Comparison of ENCODE assay signal across 11 cellular contexts in genomic region chr10:97096327-97097153, GRCh38.
DNase-seq lines count a peak whose midpoint lies in the region; ATAC-seq and TF ChIP-seq lines count a peak whose summit lies in the region.
"Had no signal": no experiment of that assay in that cellular context is flagged by ENCODE, and none has a peak within 500 bp of the region (broad histone marks: within the 10 kb centered on the region; RNA-seq: fewer than 3 reads in every experiment).

No MANE protein-coding gene starts in this region.

- CTCF ChIA-PET in SK-N-SH (lab: Yijun Ruan, JAX) = interaction anchor here (0.8 to 7.8 kb wide), 11 partner anchors 8 to 138 kb away, joined by 3 to 50 read pairs (median 4); no protein-coding TSS in a partner anchor
- CTCF ChIA-PET in WTC11 (lab: Charles Lee) = interaction anchor here (0.6 to 2.8 kb wide), 10 partner anchors 10 to 114 kb away, joined by 3 to 16 read pairs (median 5); no protein-coding TSS in a partner anchor

- H3K27ac ChIP-seq in SK-N-SH (ENCODE audit: low read depth in 2 of 2, low read length in 1 of 2) (peak overlapping the region in 1 of 2 experiments; percentile 28; a peak in 2 of 4 replicates), heart left ventricle (peak overlapping the region in 10 of 12 donors; percentile 39 to 79 (median 71))
- H3K27ac ChIP-seq: lower lobe of right lung had no signal

- H3F3A ChIP-seq in SK-N-SH (replicated peaks; ENCODE audit: insufficient read depth) = no peaks in the 10 kb centered on the region

- peaks cover 39% of the 10 kb centered on the region; the same call in 1 of the 2 replicates for H3K27me3 ChIP-seq in SK-N-SH (ENCODE audit: insufficient read depth)
- H3K27me3 ChIP-seq in heart left ventricle = no peaks in the 10 kb centered on the region

- no peak overlapping the region for H3K4me2 ChIP-seq in SK-N-SH

- ATAC-seq in SK-N-SH treated with all-trans-retinoic acid at 6 μM for 48 hours = no peak
- ATAC-seq in WTC11 = no peak; the same call in 1 of the 2 replicates
- peak; percentile 97 to 98 (median 98) for ATAC-seq in heart left ventricle
- ATAC-seq in HG03520 (IDR thresholded peaks at IDR 0.05; ENCODE audit: unreplicated experiment) = no peak
- ATAC-seq: lower lobe of right lung had no signal

- H3K79me2 ChIP-seq in SK-N-SH (ENCODE audit: insufficient read depth) = no peaks in the 10 kb centered on the region

- H2AFZ ChIP-seq in SK-N-SH (ENCODE audit: low read depth) = no peak overlapping the region

- H3K36me3 Mint-ChIP-seq in WTC11 = no peaks in the 10 kb centered on the region

- no peaks in the 10 kb centered on the region for H3K9me3 Mint-ChIP-seq in WTC11

- peaks cover 0 to 29% of the 10 kb centered on the region in 2 experiments; a peak in 1 of 4 replicates for H3K4me1 ChIP-seq in SK-N-SH (ENCODE audit: control insufficient read depth in 1 of 2, insufficient read depth in 2 of 2, low read depth in 1 of 2, low read length in 1 of 2)
- peaks cover 0 to 45% (median 18%) of the 10 kb centered on the region in 12 donors for H3K4me1 ChIP-seq in heart left ventricle
- H3K4me1 ChIP-seq: lower lobe of right lung had no signal

- no peak for TF ChIP-seq CTCF in SK-N-SH (IDR thresholded peaks at IDR 0.05)
- TF ChIP-seq CTCF in WTC11 (IDR thresholded peaks at IDR 0.05) = no peak
- no peak for TF ChIP-seq CTCF in heart left ventricle (IDR thresholded peaks at IDR 0.05)

- peaks cover 23% of the 10 kb centered on the region for H3K4me1 Mint-ChIP-seq in WTC11

- no peak for TF ChIP-seq POLR2A in heart left ventricle (IDR thresholded peaks at IDR 0.05)

- H3K4me3 ChIP-seq in SK-N-SH (ENCODE audit: low read depth in 2 of 2, low read length in 1 of 2) = no peak overlapping the region
- H3K4me3 ChIP-seq in heart left ventricle = peak overlapping the region in 1 of 12 donors; percentile 19
- H3K4me3 ChIP-seq: lower lobe of right lung had no signal

- no peaks in the 10 kb centered on the region; the same call in 1 of the 2 replicates for H3K27me3 Mint-ChIP-seq in WTC11 (ENCODE audit: low read depth)

- peak; percentile 73 for DNase-seq in SK-N-SH
- DNase-seq in WTC11 (ENCODE audit: low spot score) = no peak
- peak; percentile 82 to 91 (median 85) for DNase-seq in heart left ventricle
- DNase-seq in stimulated activated CD8-positive, alpha-beta memory T cell treated with anti-CD3 and anti-CD28 coated beads, Interleukin-15, amount 100 ng/mL, for 48 hours (ENCODE audit: low read depth in 2 of 2) = peak; percentile 1 to 27
- no peak for DNase-seq in activated effector memory CD4-positive, alpha-beta T cell treated with Interleukin-2 at 50 U/mL for 16 hours
- DNase-seq in ecto neural progenitor cell (ENCODE audit: low spot score) = no peak
- DNase-seq: foreskin fibroblast, HCEC 1CT, lower lobe of right lung had no signal

- H3K27ac Mint-ChIP-seq in WTC11 = peak overlapping the region; percentile 63; the same call in 1 of the 2 replicates

- H3K9ac ChIP-seq in SK-N-SH = no peak overlapping the region

- H3K9me3 ChIP-seq in SK-N-SH (no peaks in the 10 kb centered on the region), heart left ventricle (no peaks in the 10 kb centered on the region)
- H3K9me3 ChIP-seq: lower lobe of right lung had no signal

- H3K36me3 ChIP-seq in SK-N-SH (replicated peaks in 1 of 2; ENCODE audit: control insufficient read depth in 1 of 2, insufficient read depth in 2 of 2, low read length in 1 of 2) (no peaks in the 10 kb centered on the region), heart left ventricle (no peaks in the 10 kb centered on the region)
- H3K36me3 ChIP-seq: lower lobe of right lung had no signal

- no peak overlapping the region for H3K4me3 Mint-ChIP-seq in WTC11

- H3K9me2 ChIP-seq in SK-N-SH = no peaks in the 10 kb centered on the region

- POLR2A ChIA-PET in SK-N-SH (lab: Yijun Ruan, JAX) = no interaction called here
- POLR2A ChIA-PET in WTC11 (lab: Charles Lee) = no interaction called here

- TF ChIP-seq EP300 in SK-N-SH (IDR thresholded peaks at IDR 0.05; ENCODE audit: borderline replicate concordance in 1 of 2, low read depth in 1 of 2, low read length in 1 of 2) = no peak

- TF ChIP-seq RAD21 in SK-N-SH (IDR thresholded peaks at IDR 0.05; ENCODE audit: low read length) = no peak

- no peaks in the 10 kb centered on the region for H4K20me1 ChIP-seq in SK-N-SH (ENCODE audit: insufficient read depth)

- WGBS in SK-N-SH (ENCODE audit: low lambda C conversion rate) = 33% methylated on average over 23 of the region's 26 CpGs
- WGBS in heart left ventricle, 4 donors = 27 to 31% (median 29%) methylated on average over 23 to 26 of the region's 26 CpGs

- intact Hi-C loops in heart left ventricle (cut with DNase I) = no loop called here

TF ChIP-seq in SK-N-SH, 30 proteins besides CTCF, POLR2A, EP300 and RAD21 (continues in another document):
- TF ChIP-seq FOXJ3 (CRISPR knock-in tag; IDR thresholded peaks at IDR 0.05) = no peak
- TF ChIP-seq, protein P1, sequence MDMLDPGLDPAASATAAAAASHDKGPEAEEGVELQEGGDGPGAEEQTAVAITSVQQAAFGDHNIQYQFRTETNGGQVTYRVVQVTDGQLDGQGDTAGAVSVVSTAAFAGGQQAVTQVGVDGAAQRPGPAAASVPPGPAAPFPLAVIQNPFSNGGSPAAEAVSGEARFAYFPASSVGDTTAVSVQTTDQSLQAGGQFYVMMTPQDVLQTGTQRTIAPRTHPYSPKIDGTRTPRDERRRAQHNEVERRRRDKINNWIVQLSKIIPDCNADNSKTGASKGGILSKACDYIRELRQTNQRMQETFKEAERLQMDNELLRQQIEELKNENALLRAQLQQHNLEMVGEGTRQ (IDR thresholded peaks at IDR 0.05; ENCODE audit: borderline replicate concordance, low read depth, low read length) = no peak
- no peak for TF ChIP-seq NRF1 (IDR thresholded peaks at IDR 0.05; ENCODE audit: low read depth, low read length)
- no peak for TF ChIP-seq NFIC (IDR thresholded peaks at IDR 0.05; ENCODE audit: borderline replicate concordance)
- TF ChIP-seq, protein P2, sequence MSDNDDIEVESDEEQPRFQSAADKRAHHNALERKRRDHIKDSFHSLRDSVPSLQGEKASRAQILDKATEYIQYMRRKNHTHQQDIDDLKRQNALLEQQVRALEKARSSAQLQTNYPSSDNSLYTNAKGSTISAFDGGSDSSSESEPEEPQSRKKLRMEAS (IDR thresholded peaks at IDR 0.05; ENCODE audit: low read depth) = no peak
- no peak for TF ChIP-seq ELF1 (IDR thresholded peaks at IDR 0.05)
- TF ChIP-seq FOSL2 (IDR thresholded peaks at IDR 0.05; ENCODE audit: borderline replicate concordance, low read depth) = no peak
- no peak for TF ChIP-seq FOXM1 (IDR thresholded peaks at IDR 0.05; ENCODE audit: low read depth)

TF ChIP-seq in SK-N-SH treated with all-trans-retinoic acid at 6 μM for 48 hours, 23 proteins besides CTCF, POLR2A, EP300 and RAD21 (continues in another document):
- no peak for TF ChIP-seq ARNTL (CRISPR knock-in tag; IDR thresholded peaks at IDR 0.05; ENCODE audit: borderline replicate concordance, low read depth)
- no peak for TF ChIP-seq ZNF70 (CRISPR knock-in tag; IDR thresholded peaks at IDR 0.05)
- TF ChIP-seq GLIS3 (CRISPR knock-in tag; IDR thresholded peaks at IDR 0.05) = no peak
- TF ChIP-seq ZFP3 (CRISPR knock-in tag; IDR thresholded peaks at IDR 0.05) = no peak

TF ChIP-seq in WTC11, 78 proteins besides CTCF, POLR2A, EP300 and RAD21 (continues in another document):
- TF ChIP-seq ZNF138 (CRISPR knock-in tag; conservative IDR thresholded peaks at IDR 0.05) (no peak), IRF1 (CRISPR knock-in tag; IDR thresholded peaks at IDR 0.05) (no peak), CBFB (CRISPR knock-in tag; IDR thresholded peaks at IDR 0.05; ENCODE audit: low read depth) (no peak), NFE2L1 (CRISPR knock-in tag; IDR thresholded peaks at IDR 0.05) (no peak), ZNF423 (CRISPR knock-in tag; IDR thresholded peaks at IDR 0.05) (no peak), GABPB1 (CRISPR knock-in tag; IDR thresholded peaks at IDR 0.05) (no peak), TP53 (CRISPR knock-in tag; IDR thresholded peaks at IDR 0.05) (no peak), ETV6 (CRISPR knock-in tag; IDR thresholded peaks at IDR 0.05) (no peak)
- TF ChIP-seq, protein P3, sequence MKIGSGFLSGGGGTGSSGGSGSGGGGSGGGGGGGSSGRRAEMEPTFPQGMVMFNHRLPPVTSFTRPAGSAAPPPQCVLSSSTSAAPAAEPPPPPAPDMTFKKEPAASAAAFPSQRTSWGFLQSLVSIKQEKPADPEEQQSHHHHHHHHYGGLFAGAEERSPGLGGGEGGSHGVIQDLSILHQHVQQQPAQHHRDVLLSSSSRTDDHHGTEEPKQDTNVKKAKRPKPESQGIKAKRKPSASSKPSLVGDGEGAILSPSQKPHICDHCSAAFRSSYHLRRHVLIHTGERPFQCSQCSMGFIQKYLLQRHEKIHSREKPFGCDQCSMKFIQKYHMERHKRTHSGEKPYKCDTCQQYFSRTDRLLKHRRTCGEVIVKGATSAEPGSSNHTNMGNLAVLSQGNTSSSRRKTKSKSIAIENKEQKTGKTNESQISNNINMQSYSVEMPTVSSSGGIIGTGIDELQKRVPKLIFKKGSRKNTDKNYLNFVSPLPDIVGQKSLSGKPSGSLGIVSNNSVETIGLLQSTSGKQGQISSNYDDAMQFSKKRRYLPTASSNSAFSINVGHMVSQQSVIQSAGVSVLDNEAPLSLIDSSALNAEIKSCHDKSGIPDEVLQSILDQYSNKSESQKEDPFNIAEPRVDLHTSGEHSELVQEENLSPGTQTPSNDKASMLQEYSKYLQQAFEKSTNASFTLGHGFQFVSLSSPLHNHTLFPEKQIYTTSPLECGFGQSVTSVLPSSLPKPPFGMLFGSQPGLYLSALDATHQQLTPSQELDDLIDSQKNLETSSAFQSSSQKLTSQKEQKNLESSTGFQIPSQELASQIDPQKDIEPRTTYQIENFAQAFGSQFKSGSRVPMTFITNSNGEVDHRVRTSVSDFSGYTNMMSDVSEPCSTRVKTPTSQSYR (CRISPR knock-in tag; IDR thresholded peaks at IDR 0.05) = no peak
- TF ChIP-seq, protein P4, sequence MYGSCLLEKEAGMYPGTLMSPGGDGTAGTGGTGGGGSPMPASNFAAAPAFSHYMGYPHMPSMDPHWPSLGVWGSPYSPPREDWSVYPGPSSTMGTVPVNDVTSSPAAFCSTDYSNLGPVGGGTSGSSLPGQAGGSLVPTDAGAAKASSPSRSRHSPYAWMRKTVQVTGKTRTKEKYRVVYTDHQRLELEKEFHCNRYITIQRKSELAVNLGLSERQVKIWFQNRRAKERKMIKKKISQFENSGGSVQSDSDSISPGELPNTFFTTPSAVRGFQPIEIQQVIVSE (CRISPR knock-in tag; IDR thresholded peaks at IDR 0.05; ENCODE audit: borderline replicate concordance) = no peak

Comparison
In these comparisons a context has a peak if more than half of its experiments do, and no peak if none do; other contexts are left out.
1. DNase-seq: peak in SK-N-SH (single experiment), heart left ventricle (5 of 5) and stimulated activated CD8-positive, alpha-beta memory T cell treated with anti-CD3 and anti-CD28 coated beads, Interleukin-15, amount 100 ng/mL, for 48 hours (2 of 2); none in WTC11 (single experiment), activated effector memory CD4-positive, alpha-beta T cell treated with Interleukin-2 at 50 U/mL for 16 hours (single experiment) and ecto neural progenitor cell (single experiment).
2. ATAC-seq: peak in heart left ventricle (4 of 4); none in SK-N-SH treated with all-trans-retinoic acid at 6 μM for 48 hours (single experiment), WTC11 (single experiment) and HG03520 (single experiment).